In the genomic region with DNA sequence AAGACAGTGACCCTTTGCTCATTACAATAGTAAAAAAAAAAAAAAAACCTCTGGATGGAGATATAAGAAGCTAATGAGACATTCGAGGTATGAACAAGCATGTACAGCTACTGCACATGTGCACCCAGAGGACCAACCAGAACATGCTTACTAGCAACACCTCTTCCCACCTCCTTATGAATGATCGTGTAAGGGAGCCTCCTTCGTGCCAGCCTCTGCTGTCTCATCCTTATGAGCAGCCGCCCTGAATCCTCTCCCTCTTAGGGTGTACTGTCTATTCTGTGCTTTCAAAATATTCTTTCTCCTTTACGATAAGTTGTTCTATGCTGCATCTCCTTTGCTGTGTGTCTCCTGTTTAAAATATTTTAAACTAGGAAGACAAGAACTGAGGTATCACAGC, we compare ENCODE assay signal across 22 cellular contexts.
DNase-seq lines count a peak whose midpoint lies in the region; ATAC-seq, FAIRE-seq and TF ChIP-seq lines count a peak whose summit lies in the region.
"Had no signal": no experiment of that assay in that cellular context is flagged by ENCODE, and none has a peak within 500 bp of the region (broad histone marks: within the 10 kb centered on the region; RNA-seq: fewer than 3 reads in every experiment).

No MANE protein-coding gene starts in this region.

- TF ChIP-seq EP300 in K562 (IDR thresholded peaks at IDR 0.05; ENCODE audit: low read length): no peak

- peaks cover 3% of the 10 kb centered on the region for H3K4me1 Mint-ChIP-seq in osteocyte (ENCODE audit: unreplicated experiment)
- H3K4me1 Mint-ChIP-seq: B cell had no signal

- no peak overlapping the region for H3K4me2 ChIP-seq in K562 (ENCODE audit: insufficient read depth, low read length)
- H3K4me2 ChIP-seq: A549; BLaER1 treated with 17β-estradiol and CSF1 and Interleukin-3, amounts not matched to agents 10 nM and 100 nM had no signal

- peaks cover 9% of the 10 kb centered on the region for H3K9me3 Mint-ChIP-seq in osteocyte (ENCODE audit: unreplicated experiment)
- H3K9me3 Mint-ChIP-seq: CD4-positive, alpha-beta T cell; CD8-positive, alpha-beta T cell had no signal

- no peak for FAIRE-seq in K562 (lab: Jason Lieb, UNC)
- FAIRE-seq: A549, D721Med, GM12891, GM18507 had no signal

- no peak overlapping the region for H3K27ac Mint-ChIP-seq in osteocyte (ENCODE audit: unreplicated experiment)
- H3K27ac Mint-ChIP-seq: B cell; CD4-positive, alpha-beta T cell; CD8-positive, alpha-beta T cell had no signal

- no peaks in the 10 kb centered on the region for H3K79me2 ChIP-seq in K562 (ENCODE audit: control insufficient read depth, insufficient read depth, low read length)

- no peak overlapping the region for H3K27ac ChIP-seq in K562 (ENCODE audit: extremely low read depth, low read depth, low read length)
- no peak overlapping the region for H3K27ac ChIP-seq in colonic mucosa
- H3K27ac ChIP-seq: 22Rv1; A549; BLaER1 treated with 17β-estradiol and CSF1 and Interleukin-3, amounts not matched to agents 10 nM and 100 nM; C4-2B had no signal

- H3K36me3 ChIP-seq in K562 (ENCODE audit: control insufficient read depth, insufficient read depth, low read length) (no peaks in the 10 kb centered on the region), colonic mucosa (no peaks in the 10 kb centered on the region)
- H3K36me3 ChIP-seq: BLaER1 treated with 17β-estradiol and CSF1 and Interleukin-3, amounts not matched to agents 10 nM and 100 nM had no signal

- no peaks in the 10 kb centered on the region for H3K27me3 ChIP-seq in K562 (ENCODE audit: control insufficient read depth in 2 of 2, insufficient read depth in 2 of 2, low read length in 2 of 2)
- H3K27me3 ChIP-seq in colonic mucosa: no peaks in the 10 kb centered on the region
- H3K27me3 ChIP-seq: BLaER1 treated with 17β-estradiol and CSF1 and Interleukin-3, amounts not matched to agents 10 nM and 100 nM had no signal

- H2AFZ ChIP-seq in K562 (ENCODE audit: low read depth, low read length): peak overlapping the region; percentile 8; the same call in 1 of the 2 replicates

- ATAC-seq in K562 (peak; percentile 64), GM19452 (IDR thresholded peaks at IDR 0.05; ENCODE audit: unreplicated experiment) (no peak)
- ATAC-seq: CD8-positive, alpha-beta T cell had no signal

- TF ChIP-seq CTCF in K562 (IDR thresholded peaks at IDR 0.05 in 2 of 3, conservative IDR thresholded peaks at IDR 0.05 in 1 of 3; ENCODE audit: insufficient read depth in 2 of 3, low read depth in 1 of 3, low read length in 3 of 3) (no peak), osteocyte (IDR thresholded peaks at IDR 0.05) (no peak), colonic mucosa (IDR thresholded peaks at IDR 0.05) (no peak)

- no peak overlapping the region for H3K9ac ChIP-seq in K562 (ENCODE audit: insufficient read depth in 1 of 2, low read depth in 2 of 2, low read length in 2 of 2)
- no peak overlapping the region for H3K9ac ChIP-seq in colonic mucosa (ENCODE audit: low read depth in 2 of 2, low read length in 2 of 2)
- H3K9ac ChIP-seq: BLaER1 treated with 17β-estradiol and CSF1 and Interleukin-3, amounts not matched to agents 10 nM and 100 nM had no signal

- H3K27me3 Mint-ChIP-seq in osteocyte (ENCODE audit: unreplicated experiment): no peaks in the 10 kb centered on the region
- H3K27me3 Mint-ChIP-seq: CD4-positive, alpha-beta T cell had no signal

- H3K9me1 ChIP-seq in K562 (ENCODE audit: control insufficient read depth, insufficient read depth, low read length): no peaks in the 10 kb centered on the region

- H4K20me1 ChIP-seq in K562 (replicated peaks; ENCODE audit: control insufficient read depth, insufficient read depth, low read length): no peaks in the 10 kb centered on the region
- H4K20me1 ChIP-seq: BLaER1 treated with 17β-estradiol and CSF1 and Interleukin-3, amounts not matched to agents 10 nM and 100 nM had no signal

- TF ChIP-seq POLR2A in K562 (conservative IDR thresholded peaks at IDR 0.05): no peak

- in situ Hi-C loops in K562 (cut with MboI): no loop called here

- H3K9me3 ChIP-seq in K562 (replicated peaks; ENCODE audit: control insufficient read depth, insufficient read depth, low read depth, low read length) (no peaks in the 10 kb centered on the region), colonic mucosa (no peaks in the 10 kb centered on the region)
- H3K9me3 ChIP-seq: A549; BLaER1 treated with 17β-estradiol and CSF1 and Interleukin-3, amounts not matched to agents 10 nM and 100 nM; Caco-2 had no signal

- H3K4me3 ChIP-seq in K562 (no peak overlapping the region), colonic mucosa (no peak overlapping the region)
- H3K4me3 ChIP-seq: A549; BLaER1 treated with 17β-estradiol and CSF1 and Interleukin-3, amounts not matched to agents 10 nM and 100 nM had no signal

- no peak for TF ChIP-seq RAD21 in K562 (CRISPR knock-in tag; conservative IDR thresholded peaks at IDR 0.05 in 1 of 2, IDR thresholded peaks at IDR 0.05 in 1 of 2)

- POLR2A ChIA-PET in K562 (lab: Yijun Ruan, JAX): no interaction called here

- DNase-seq in NCI-H82 (lab: John Stamatoyannopoulos, UW): peak; percentile 10
- no peak for DNase-seq in NCI-H82 treated with DMSO at 0.1 percent for 48 hours (lab: John Stamatoyannopoulos, UW; ENCODE audit: unreplicated experiment)
- peak in 1 of 4 experiments; percentile 12 for DNase-seq in K562 (ENCODE audit: extremely low read depth in 1 of 4, low spot score in 3 of 4)
- peak; percentile 5 for DNase-seq in osteocyte (ENCODE audit: extremely low spot score, unreplicated experiment)
- DNase-seq in hippocampal formation (lab: John Stamatoyannopoulos, UW): no peak
- DNase-seq in colonic mucosa: no peak
- DNase-seq: AML-193; Caco-2; Calu3; CD4-positive, alpha-beta T cell; CD8-positive, alpha-beta T cell; DMS79 treated with DMSO at 0.1 percent for 48 hours; GF-D8 had no signal

- CTCF ChIA-PET in K562 (lab: Yijun Ruan, JAX; ENCODE audit: low intra/inter-chr PET ratio): no interaction called here

- H3K4me3 Mint-ChIP-seq in osteocyte (ENCODE audit: unreplicated experiment): no peak overlapping the region
- H3K4me3 Mint-ChIP-seq: B cell; CD4-positive, alpha-beta T cell; CD8-positive, alpha-beta T cell had no signal

- BruUV-seq in K562 (replicated peaks; lab: Mats Ljungman, UMichigan): no TSS peak

- no peaks in the 10 kb centered on the region for H3K36me3 Mint-ChIP-seq in osteocyte (ENCODE audit: unreplicated experiment)
- H3K36me3 Mint-ChIP-seq: CD8-positive, alpha-beta T cell had no signal

- WGBS in K562 (ENCODE audit: insufficient coverage, low coverage, missing lambda C conversion rate): 7% methylated on average over 4 of the region's 5 CpGs

- H3K4me1 ChIP-seq in K562 (replicated peaks in 1 of 2; ENCODE audit: control insufficient read depth in 2 of 2, insufficient read depth in 2 of 2, low read length in 2 of 2) (no peaks in the 10 kb centered on the region), colonic mucosa (no peaks in the 10 kb centered on the region)
- H3K4me1 ChIP-seq: A549; BLaER1 treated with 17β-estradiol and CSF1 and Interleukin-3, amounts not matched to agents 10 nM and 100 nM had no signal

- intact Hi-C loops in K562 (cut with micrococcal nuclease): no loop called here
- intact Hi-C loops in colonic mucosa (cut with DNase I): no loop called here

TF ChIP-seq in K562, 482 proteins besides CTCF, POLR2A, EP300 and RAD21:
- TF ChIP-seq STAG1 (CRISPR knock-in tag; IDR thresholded peaks at IDR 0.05; ENCODE audit: borderline replicate concordance): no peak
- TF ChIP-seq TFAM (CRISPR knock-in tag; conservative IDR thresholded peaks at IDR 0.05): no peak
- TF ChIP-seq FOXP1 (CRISPR knock-in tag; IDR thresholded peaks at IDR 0.05): no peak
- no peak for TF ChIP-seq HIVEP1 (CRISPR knock-in tag; IDR thresholded peaks at IDR 0.05)
- TF ChIP-seq KHSRP (IDR thresholded peaks at IDR 0.05): no peak
- TF ChIP-seq HOXB6 (CRISPR knock-in tag; IDR thresholded peaks at IDR 0.05; ENCODE audit: borderline replicate concordance): no peak
TF ChIP-seq in K562: peak in this region for 0.

Comparison
In these comparisons a context has a peak if more than half of its experiments do, and no peak if none do; other contexts are left out.
1. DNase-seq: peak in NCI-H82 (single experiment) and osteocyte (single experiment); none in NCI-H82 treated with DMSO at 0.1 percent for 48 hours (single experiment), hippocampal formation (0 of 2) and colonic mucosa (single experiment).